In genomic region chr17:67993998-67994361, GRCh38 we compare ENCODE assay signal across 1 cellular context.
A peak's percentile ranks its signal among the peaks of the same experiment; 100 is the strongest.
TF ChIP-seq lines count a peak whose summit lies in the region.

No MANE protein-coding gene starts in this region.

TF ChIP-seq in HepG2, 621 proteins besides CTCF, POLR2A, EP300 and RAD21 (continued from another document and continues in another):
- TF ChIP-seq ZNF407 (CRISPR knock-in tag; IDR thresholded peaks at IDR 0.05; ENCODE audit: not compliant biosample characterization) (no peak), ZNF10 (CRISPR knock-in tag; IDR thresholded peaks at IDR 0.05; ENCODE audit: borderline replicate concordance, low read depth) (no peak), NR2F2 (IDR thresholded peaks at IDR 0.05; ENCODE audit: borderline replicate concordance, low read depth) (no peak), ZNF564 (CRISPR knock-in tag; IDR thresholded peaks at IDR 0.05) (no peak), ZNF775 (CRISPR knock-in tag; IDR thresholded peaks at IDR 0.05; ENCODE audit: borderline replicate concordance) (no peak), ZNF605 (CRISPR knock-in tag; IDR thresholded peaks at IDR 0.05) (no peak; the same call in 1 of the 2 replicates), CHD2 (IDR thresholded peaks at IDR 0.05; ENCODE audit: low read depth, low read length) (no peak), ZFP90 (CRISPR knock-in tag; IDR thresholded peaks at IDR 0.05; ENCODE audit: borderline replicate concordance) (no peak), TBL1XR1 (IDR thresholded peaks at IDR 0.05; ENCODE audit: borderline replicate concordance, low read length, partially characterized antibody) (no peak), FOXA3 (CRISPR knock-in tag; IDR thresholded peaks at IDR 0.05) (no peak), ZNF232 (CRISPR knock-in tag; IDR thresholded peaks at IDR 0.05; ENCODE audit: borderline replicate concordance) (no peak; the same call in 1 of the 2 replicates), AKNA (CRISPR knock-in tag; IDR thresholded peaks at IDR 0.05; ENCODE audit: borderline replicate concordance) (no peak), ZNF670 (CRISPR knock-in tag; IDR thresholded peaks at IDR 0.05; ENCODE audit: borderline replicate concordance) (no peak), ZNF30 (CRISPR knock-in tag; IDR thresholded peaks at IDR 0.05) (no peak), ZNF121 (CRISPR knock-in tag; IDR thresholded peaks at IDR 0.05) (no peak), ZNF414 (CRISPR knock-in tag; IDR thresholded peaks at IDR 0.05) (no peak), PITX1 (CRISPR knock-in tag; IDR thresholded peaks at IDR 0.05) (peak; percentile 46; the same call in 1 of the 2 replicates), ZNF746 (CRISPR knock-in tag; IDR thresholded peaks at IDR 0.05) (no peak), ZBTB37 (CRISPR knock-in tag; IDR thresholded peaks at IDR 0.05) (no peak), ZNF230 (CRISPR knock-in tag; IDR thresholded peaks at IDR 0.05) (no peak; the same call in 1 of the 2 replicates), DZIP1 (CRISPR knock-in tag; IDR thresholded peaks at IDR 0.05) (no peak), ZNF382 (CRISPR knock-in tag; IDR thresholded peaks at IDR 0.05; ENCODE audit: borderline replicate concordance) (no peak), TBX2 (CRISPR knock-in tag; IDR thresholded peaks at IDR 0.05; ENCODE audit: borderline replicate concordance) (0 out of 2 replicates have a peak, but pooled peaks have one; percentile 12), PATZ1 (CRISPR knock-in tag; IDR thresholded peaks at IDR 0.05) (no peak; the same call in 1 of the 2 replicates), SRSF1 (optimal IDR thresholded peaks at IDR 0.05; ENCODE audit: low read depth, low read length) (no peak), MTF2 (CRISPR knock-in tag; IDR thresholded peaks at IDR 0.05; ENCODE audit: borderline replicate concordance) (no peak), MAFF (IDR thresholded peaks at IDR 0.05; ENCODE audit: low read depth, low read length) (no peak), MATR3 (CRISPR knock-in tag; IDR thresholded peaks at IDR 0.05) (no peak), ZNF713 (CRISPR knock-in tag; IDR thresholded peaks at IDR 0.05) (no peak), RARG (CRISPR knock-in tag; IDR thresholded peaks at IDR 0.05; ENCODE audit: low read depth) (no peak), GFI1 (CRISPR knock-in tag; IDR thresholded peaks at IDR 0.05; ENCODE audit: borderline replicate concordance) (no peak), MED13 (CRISPR knock-in tag; IDR thresholded peaks at IDR 0.05) (no peak), ZBTB8A (CRISPR knock-in tag; IDR thresholded peaks at IDR 0.05; ENCODE audit: borderline replicate concordance, low read depth) (no peak), REXO4 (CRISPR knock-in tag; IDR thresholded peaks at IDR 0.05; ENCODE audit: borderline replicate concordance) (no peak), MAFG (CRISPR knock-in tag; IDR thresholded peaks at IDR 0.05) (no peak), SCMH1 (CRISPR knock-in tag; IDR thresholded peaks at IDR 0.05; ENCODE audit: borderline replicate concordance) (no peak), ZUFSP (CRISPR knock-in tag; IDR thresholded peaks at IDR 0.05; ENCODE audit: borderline replicate concordance) (no peak), CBFB (CRISPR knock-in tag; IDR thresholded peaks at IDR 0.05) (no peak)
